25 cellular contexts compared by ENCODE assay signal in genomic region chr1:181028241-181029014, GRCh38. TPM values are rescaled to one million over a fixed set of nuclear protein-coding genes. Genes with fewer than 3 reads are reported as not detected.
DNase-seq lines count a peak whose midpoint lies in the region; ATAC-seq and TF ChIP-seq lines count a peak whose summit lies in the region.
"Had no signal": no experiment of that assay in that cellular context is flagged by ENCODE, and none has a peak within 500 bp of the region (broad histone marks: within the 10 kb centered on the region; RNA-seq: fewer than 3 reads in every experiment).

No MANE protein-coding gene starts in this region.

- no peaks in the 10 kb centered on the region for H3K27me3 Mint-ChIP-seq in activated naive CD4-positive, alpha-beta T cell treated with anti-CD3 and anti-CD28 coated beads, Interleukin-2, amount 50 U/mL, for 24 hours
- peaks cover 29% of the 10 kb centered on the region for H3K27me3 Mint-ChIP-seq in activated naive CD4-positive, alpha-beta T cell treated with anti-CD3 and anti-CD28 coated beads, Interleukin-2, amount 10 ng/mL, durations not matched to agents 7 days and 5 days
- H3K27me3 Mint-ChIP-seq in activated CD4-positive, alpha-beta T cell treated with anti-CD3 and anti-CD28 coated beads, Interleukin-2, amount 10 ng/mL, durations not matched to agents 24 days and 14 days = peaks cover 33% of the 10 kb centered on the region
- H3K27me3 Mint-ChIP-seq: activated B cell treated with CpG ODN at 0.5 μM for 24 hours; stimulated activated naive CD8-positive, alpha-beta T cell treated with anti-CD3 and anti-CD28 coated beads, Interleukin-15, Interleukin-2, amounts not matched to agents 100 ng/mL and 50 ng/mL, for 24 hours had no signal

- no peaks in the 10 kb centered on the region for H3K9me3 Mint-ChIP-seq in activated naive CD4-positive, alpha-beta T cell treated with anti-CD3 and anti-CD28 coated beads, Interleukin-2, amount 50 U/mL, for 24 hours
- H3K9me3 Mint-ChIP-seq in activated naive CD4-positive, alpha-beta T cell treated with anti-CD3 and anti-CD28 coated beads, Interleukin-2, amount 10 ng/mL, durations not matched to agents 7 days and 5 days = no peaks in the 10 kb centered on the region
- H3K9me3 Mint-ChIP-seq in activated CD4-positive, alpha-beta T cell treated with anti-CD3 and anti-CD28 coated beads, Interleukin-2, amount 10 ng/mL, durations not matched to agents 24 days and 14 days = no peaks in the 10 kb centered on the region
- H3K9me3 Mint-ChIP-seq: activated B cell treated with CpG ODN at 0.5 μM for 24 hours; GM23338; stimulated activated naive CD8-positive, alpha-beta T cell treated with anti-CD3 and anti-CD28 coated beads, Interleukin-15, Interleukin-2, amounts not matched to agents 100 ng/mL and 50 ng/mL, for 24 hours had no signal

- H3K14ac ChIP-seq in IMR-90 (replicated peaks; ENCODE audit: low read depth, low read length) = peak overlapping the region; percentile 67; the same call in 1 of the 2 replicates

- H3K4me3 ChIP-seq in IMR-90 (ENCODE audit: insufficient read depth, low read depth, low read length) = no peak overlapping the region
- H3K4me3 ChIP-seq: BLaER1, GM23338, vagina had no signal

- H3K9ac ChIP-seq in IMR-90 (ENCODE audit: low read depth, low read length) = peak overlapping the region; percentile 33; the same call in 1 of the 2 replicates
- H3K9ac ChIP-seq: BLaER1 had no signal

- in situ Hi-C loops in IMR-90 (cut with MboI; ENCODE audit: low sequenced_read_pairs) = no loop called here

- TF ChIP-seq RAD21 in IMR-90 (IDR thresholded peaks at IDR 0.05; ENCODE audit: low read length) = no peak

- WGBS in IMR-90 (ENCODE audit: extremely low coverage in 2 of 2, insufficient read length in 1 of 2), 2 experiments = no CpG with 5 or more reads among the region's 5 CpGs

- H3K79me1 ChIP-seq in IMR-90 (ENCODE audit: low read depth in 1 of 2, low read length in 2 of 2) = 0 out of 4 replicates have a peak, but pooled peaks cover 0 to 5% of the 10 kb centered on the region in 2 experiments

- H3K4me2 ChIP-seq in IMR-90 (ENCODE audit: low read depth, low read length) = peak overlapping the region; percentile 48; the same call in 1 of the 2 replicates
- H3K4me2 ChIP-seq: BLaER1, GM23338 had no signal

- H2AK9ac ChIP-seq in IMR-90 (replicated peaks; ENCODE audit: low read depth, low read length, poor library complexity) = no peak overlapping the region

- peak overlapping the region; percentile 96; the same call in 1 of the 3 replicates for H2BK15ac ChIP-seq in IMR-90 (ENCODE audit: low read depth, low read length)

- TF ChIP-seq POLR2A in IMR-90 (IDR thresholded peaks at IDR 0.05; ENCODE audit: low read depth, low read length) = no peak

- dilution Hi-C loops in IMR-90 (cut with HindIII; ENCODE audit: low sequenced_read_pairs, unreplicated experiment) = no loop called here

- peak overlapping the region; percentile 93 for H3K18ac ChIP-seq in IMR-90 (ENCODE audit: low read depth, low read length)

- peak overlapping the region; percentile 36 to 64; a peak in 3 of 4 replicates for H4K8ac ChIP-seq in IMR-90 (ENCODE audit: low read depth in 2 of 2, low read length in 2 of 2)

- no peaks in the 10 kb centered on the region for H3K27me3 ChIP-seq in IMR-90 (ENCODE audit: control insufficient read depth, insufficient read depth, low read length)
- H3K27me3 ChIP-seq: BLaER1, vagina had no signal

- CTCF ChIA-PET in activated naive CD4-positive, alpha-beta T cell treated with anti-CD3 and anti-CD28 coated beads, Interleukin-2, amount 10 ng/mL, durations not matched to agents 7 days and 5 days (lab: Charles Lee) = interaction anchor here (1.3 kb wide), 1 partner anchor 137 kb away, joined by 3 read pairs; no protein-coding TSS in a partner anchor
- CTCF ChIA-PET in IMR-90 (lab: Yijun Ruan, JAX) = no interaction called here

- H3K36me3 ChIP-seq in IMR-90 (ENCODE audit: control insufficient read depth, insufficient read depth, low read length) = no peaks in the 10 kb centered on the region
- H3K36me3 ChIP-seq: BLaER1, vagina had no signal

- H3K27ac Mint-ChIP-seq in activated naive CD4-positive, alpha-beta T cell treated with anti-CD3 and anti-CD28 coated beads, Interleukin-2, amount 50 U/mL, for 24 hours = peak overlapping the region; percentile 25
- no peak overlapping the region for H3K27ac Mint-ChIP-seq in activated naive CD4-positive, alpha-beta T cell treated with anti-CD3 and anti-CD28 coated beads, Interleukin-2, amount 10 ng/mL, durations not matched to agents 7 days and 5 days
- H3K27ac Mint-ChIP-seq in activated CD4-positive, alpha-beta T cell treated with anti-CD3 and anti-CD28 coated beads, Interleukin-2, amount 10 ng/mL, durations not matched to agents 24 days and 14 days = no peak overlapping the region
- H3K27ac Mint-ChIP-seq: activated B cell treated with CpG ODN at 0.5 μM for 24 hours; activated naive CD4-positive, alpha-beta T cell treated with anti-CD3 and anti-CD28 coated beads, Interleukin-2, amount 50 U/mL, for 72 hours; GM23338; naive thymus-derived CD4-positive, alpha-beta T cell; stimulated activated naive CD8-positive, alpha-beta T cell treated with anti-CD3 and anti-CD28 coated beads, Interleukin-15, Interleukin-2, amounts not matched to agents 100 ng/mL and 50 ng/mL, for 24 hours had no signal

- TF ChIP-seq CTCF in IMR-90 (conservative IDR thresholded peaks at IDR 0.05; ENCODE audit: low read depth, low read length) = no peak

- peak overlapping the region; percentile 96 for H3K27ac ChIP-seq in IMR-90 (ENCODE audit: insufficient read depth, low read length)
- H3K27ac ChIP-seq: 22Rv1, BLaER1, vagina had no signal

- no peak overlapping the region for H2AFZ ChIP-seq in IMR-90 (replicated peaks; ENCODE audit: low read length, poor library complexity)
- H2AFZ ChIP-seq: GM23338 had no signal

- intact Hi-C loops in IMR-90 (cut with micrococcal nuclease) = loop anchor here (2.0 to 10.0 kb wide), 2 partner anchors 76 to 514 kb away; no protein-coding TSS in a partner anchor
- intact Hi-C loops in activated CD4-positive, alpha-beta T cell treated with anti-CD3 and anti-CD28 coated beads, Interleukin-2, amount 10 ng/mL, durations not matched to agents 24 days and 14 days (cut with micrococcal nuclease) = no loop called here

- H4K20me1 ChIP-seq in IMR-90 (ENCODE audit: insufficient read depth, low read length) = no peaks in the 10 kb centered on the region
- H4K20me1 ChIP-seq: BLaER1 had no signal

- H2BK20ac ChIP-seq in IMR-90 (ENCODE audit: low read depth, low read length) = peak overlapping the region; percentile 75

- H2AK5ac ChIP-seq in IMR-90 (ENCODE audit: low read depth, low read length) = peak overlapping the region; percentile 89; the same call in 1 of the 2 replicates

- H4K5ac ChIP-seq in IMR-90 (ENCODE audit: low read depth, low read length) = peak overlapping the region; percentile 85

- H3K4me1 ChIP-seq in IMR-90 (ENCODE audit: control insufficient read depth, insufficient read depth, low read length) = peaks cover 9% of the 10 kb centered on the region

- H3K4me1 Mint-ChIP-seq in activated naive CD4-positive, alpha-beta T cell treated with anti-CD3 and anti-CD28 coated beads, Interleukin-2, amount 50 U/mL, for 24 hours = peaks cover 19% of the 10 kb centered on the region
- peaks cover 19% of the 10 kb centered on the region for H3K4me1 Mint-ChIP-seq in activated naive CD4-positive, alpha-beta T cell treated with anti-CD3 and anti-CD28 coated beads, Interleukin-2, amount 10 ng/mL, durations not matched to agents 7 days and 5 days
- peaks cover 20% of the 10 kb centered on the region for H3K4me1 Mint-ChIP-seq in activated CD4-positive, alpha-beta T cell treated with anti-CD3 and anti-CD28 coated beads, Interleukin-2, amount 10 ng/mL, durations not matched to agents 24 days and 14 days
- H3K4me1 Mint-ChIP-seq: GM23338 had no signal

- no peaks in the 10 kb centered on the region for H3K36me3 Mint-ChIP-seq in activated naive CD4-positive, alpha-beta T cell treated with anti-CD3 and anti-CD28 coated beads, Interleukin-2, amount 50 U/mL, for 24 hours
- peaks cover 5% of the 10 kb centered on the region for H3K36me3 Mint-ChIP-seq in activated naive CD4-positive, alpha-beta T cell treated with anti-CD3 and anti-CD28 coated beads, Interleukin-2, amount 10 ng/mL, durations not matched to agents 7 days and 5 days
- H3K36me3 Mint-ChIP-seq in activated CD4-positive, alpha-beta T cell treated with anti-CD3 and anti-CD28 coated beads, Interleukin-2, amount 10 ng/mL, durations not matched to agents 24 days and 14 days (ENCODE audit: low read depth) = peaks cover 2% of the 10 kb centered on the region

- BruUV-seq in IMR-90 (replicated peaks; lab: Mats Ljungman, UMichigan) = no TSS peak

- peak overlapping the region; percentile 93 for H2BK5ac ChIP-seq in IMR-90 (ENCODE audit: low read depth, low read length, poor library complexity, severe bottlenecking)

- no peaks in the 10 kb centered on the region for H3K9me3 ChIP-seq in IMR-90 (ENCODE audit: control insufficient read depth, insufficient read depth, low read length)
- H3K9me3 ChIP-seq: BLaER1, vagina had no signal

- H3K4me3 Mint-ChIP-seq in activated naive CD4-positive, alpha-beta T cell treated with anti-CD3 and anti-CD28 coated beads, Interleukin-2, amount 50 U/mL, for 24 hours = no peak overlapping the region
- H3K4me3 Mint-ChIP-seq in activated naive CD4-positive, alpha-beta T cell treated with anti-CD3 and anti-CD28 coated beads, Interleukin-2, amount 10 ng/mL, durations not matched to agents 7 days and 5 days = no peak overlapping the region
- no peak overlapping the region for H3K4me3 Mint-ChIP-seq in activated CD4-positive, alpha-beta T cell treated with anti-CD3 and anti-CD28 coated beads, Interleukin-2, amount 10 ng/mL, durations not matched to agents 24 days and 14 days
- H3K4me3 Mint-ChIP-seq: activated B cell treated with CpG ODN at 0.5 μM for 24 hours; GM23338; naive thymus-derived CD4-positive, alpha-beta T cell; stimulated activated naive CD8-positive, alpha-beta T cell treated with anti-CD3 and anti-CD28 coated beads, Interleukin-15, Interleukin-2, amounts not matched to agents 100 ng/mL and 50 ng/mL, for 24 hours had no signal

- H3K4ac ChIP-seq in IMR-90 (ENCODE audit: low read depth, low read length) = peak overlapping the region; percentile 81

- DNase-seq in activated naive CD4-positive, alpha-beta T cell treated with anti-CD3 and anti-CD28 coated beads, Interleukin-2, amount 10 ng/mL, durations not matched to agents 7 days and 5 days = no peak
- DNase-seq in IMR-90 (peak; percentile 86), dedifferentiated amniotic fluid mesenchymal stem cell (ENCODE audit: extremely low spot score) (peak; percentile 36), NCI-H526 treated with DMSO at 0.1 percent for 48 hours (lab: John Stamatoyannopoulos, UW) (no peak)
- DNase-seq in activated CD8-positive, alpha-beta memory T cell treated with anti-CD3 and anti-CD28 coated beads, Interleukin-2, amount 50 U/mL, for 48 hours = no peak
- no peak for DNase-seq in activated CD4-positive, alpha-beta T cell treated with anti-CD3 and anti-CD28 coated beads, Interleukin-2, amount 10 ng/mL, durations not matched to agents 24 days and 14 days
- DNase-seq: activated B cell treated with CpG ODN at 0.5 μM for 24 hours; activated CD4-positive, alpha-beta T cell treated with anti-CD3 and anti-CD28 coated beads, Interleukin-2, amount 50 U/mL, for 4 hours; aorta; DMS53; midbrain; naive thymus-derived CD4-positive, alpha-beta T cell; NCI-H1092; NCI-H1930; NCI-H526; occipital lobe; SIG-M5 had no signal

- H2BK120ac ChIP-seq in IMR-90 (ENCODE audit: low read depth, low read length) = peak overlapping the region; percentile 89

- peak overlapping the region; percentile 25 for H3K56ac ChIP-seq in IMR-90 (ENCODE audit: extremely low read depth, insufficient read depth, low read length)

- H3K9me1 ChIP-seq in IMR-90 (ENCODE audit: insufficient read depth, low read length) = peaks cover 18% of the 10 kb centered on the region

- POLR2A ChIA-PET in IMR-90 (lab: Charles Lee; ENCODE audit: unreplicated experiment) = no interaction called here

- ATAC-seq in IMR-90 (ENCODE audit: low read depth) = peak; percentile 79
- no peak for ATAC-seq in GM21390 (IDR thresholded peaks at IDR 0.05; ENCODE audit: unreplicated experiment)
- ATAC-seq: activated naive CD4-positive, alpha-beta T cell treated with anti-CD3 and anti-CD28 coated beads, Interleukin-2, amount 50 U/mL, for 72 hours; GM23338; naive thymus-derived CD4-positive, alpha-beta T cell had no signal

- peak overlapping the region; percentile 8; the same call in 1 of the 2 replicates for H3K23ac ChIP-seq in IMR-90 (ENCODE audit: low read depth, low read length)

- H4K91ac ChIP-seq in IMR-90 (ENCODE audit: insufficient read depth, low read depth, low read length) = peak overlapping the region; percentile 78

RNA-seq across cellular contexts. Expression of gene MR1, which starts 5.4 kb away (rescaled TPM):
- total RNA-seq in IMR-90 (2012; rRNA removed) = 5.0 and 6.1 TPM in 2 replicates
- polyA plus RNA-seq in IMR-90 (2012; rRNA removed) = 5.0 and 6.0 TPM in 2 replicates
- polyA plus RNA-seq in IMR-90 (2012; cell fraction: cytosol; rRNA removed) = 2.1 and 3.4 TPM in 2 replicates
- 1.8 and 4.0 TPM in 2 replicates for polyA plus RNA-seq in IMR-90 (2012; cell fraction: nucleus; rRNA removed; ENCODE audit: low replicate concordance)
- total RNA-seq in activated CD4-positive, alpha-beta T cell treated with anti-CD3 and anti-CD28 coated beads, Interleukin-2, amount 10 ng/mL, durations not matched to agents 24 days and 14 days = 14.6 and 16.2 TPM in 2 replicates
- total RNA-seq: GM23338 had no signal

RNA-seq across cellular contexts. Expression of gene STX6, which starts 5.8 kb away (rescaled TPM):
- total RNA-seq in IMR-90 (2012; rRNA removed) = 31.4 and 38.0 TPM in 2 replicates
- polyA plus RNA-seq in IMR-90 (2012; rRNA removed) = 14.5 and 16.0 TPM in 2 replicates
- 8.8 and 10.4 TPM in 2 replicates for polyA plus RNA-seq in IMR-90 (2012; cell fraction: cytosol; rRNA removed)
- 7.2 and 15.5 TPM in 2 replicates for polyA plus RNA-seq in IMR-90 (2012; cell fraction: nucleus; rRNA removed; ENCODE audit: low replicate concordance)
- 31.9 and 33.6 TPM in 2 replicates for total RNA-seq in activated CD4-positive, alpha-beta T cell treated with anti-CD3 and anti-CD28 coated beads, Interleukin-2, amount 10 ng/mL, durations not matched to agents 24 days and 14 days

Comparison
In these comparisons a context has a peak if more than half of its experiments do, and no peak if none do; other contexts are left out.
1. DNase-seq: peak in IMR-90 (single experiment) and dedifferentiated amniotic fluid mesenchymal stem cell (single experiment); none in activated naive CD4-positive, alpha-beta T cell treated with anti-CD3 and anti-CD28 coated beads, Interleukin-2, amount 10 ng/mL, durations not matched to agents 7 days and 5 days (single experiment), activated CD8-positive, alpha-beta memory T cell treated with anti-CD3 and anti-CD28 coated beads, Interleukin-2, amount 50 U/mL, for 48 hours (single experiment), activated CD4-positive, alpha-beta T cell treated with anti-CD3 and anti-CD28 coated beads, Interleukin-2, amount 10 ng/mL, durations not matched to agents 24 days and 14 days (single experiment) and NCI-H526 treated with DMSO at 0.1 percent for 48 hours (single experiment).